8 cellular contexts compared by ENCODE assay signal in genomic region chr12:50174971-50175715, GRCh38. TPM values are rescaled to one million over a fixed set of nuclear protein-coding genes. Genes with fewer than 3 reads are reported as not detected.
A peak's percentile ranks its signal among the peaks of the same experiment; 100 is the strongest.
DNase-seq lines count a peak whose midpoint lies in the region; ATAC-seq and TF ChIP-seq lines count a peak whose summit lies in the region.

No MANE protein-coding gene starts in this region.

- no peaks in the 10 kb centered on the region for H3K79me2 ChIP-seq in DND-41 (ENCODE audit: insufficient read depth, low read length)

- H3K4me1 Mint-ChIP-seq in neural crest cell = peaks cover 3% of the 10 kb centered on the region

- H3K27ac ChIP-seq in DND-41 (ENCODE audit: low read length) = no peak overlapping the region

- H3K27me3 ChIP-seq in DND-41 (ENCODE audit: insufficient read depth, low read length, poor library complexity) = no peaks in the 10 kb centered on the region

- H3K9me3 Mint-ChIP-seq in neural crest cell = peaks cover 1% of the 10 kb centered on the region

- H4K20me1 ChIP-seq in DND-41 (ENCODE audit: insufficient read depth, low read length) = no peaks in the 10 kb centered on the region

- peak; percentile 75 for TF ChIP-seq CTCF in DND-41 (IDR thresholded peaks at IDR 0.05; ENCODE audit: borderline replicate concordance, extremely low read depth, low read length, poor library complexity, severe bottlenecking)
- TF ChIP-seq CTCF in epithelial cell of proximal tubule (conservative IDR thresholded peaks at IDR 0.05; ENCODE audit: low read depth, low read length) = peak; percentile 69
- peak; percentile 87 for TF ChIP-seq CTCF in neural crest cell (conservative IDR thresholded peaks at IDR 0.05)

- no peak overlapping the region for H3K4me3 ChIP-seq in DND-41 (ENCODE audit: low read depth in 1 of 2, low read length in 2 of 2)
- no peak overlapping the region for H3K4me3 ChIP-seq in epithelial cell of proximal tubule (ENCODE audit: low read depth, low read length)

- no peak overlapping the region for H3K27ac Mint-ChIP-seq in neural crest cell (ENCODE audit: unreplicated experiment)

- H3K9me3 ChIP-seq in DND-41 (ENCODE audit: insufficient read depth, low read length, severe bottlenecking) = no peaks in the 10 kb centered on the region

- H3K27me3 Mint-ChIP-seq in neural crest cell (ENCODE audit: low read depth) = no peaks in the 10 kb centered on the region

- no peaks in the 10 kb centered on the region for H3K4me1 ChIP-seq in DND-41 (ENCODE audit: insufficient read depth, low read length)

- no peak overlapping the region for H3K4me2 ChIP-seq in DND-41 (ENCODE audit: insufficient read depth, low read length)

- ATAC-seq in DND-41 (ENCODE audit: insufficient read depth, low read depth) (0 out of 3 replicates have a peak, but pooled peaks have one; percentile 45), HG03520 (IDR thresholded peaks at IDR 0.05; ENCODE audit: unreplicated experiment) (no peak)
- ATAC-seq in activated CD4-positive, CD25-positive, alpha-beta regulatory T cell treated with anti-CD3 and anti-CD28 coated beads, Interleukin-2, amount 50 U/mL, for 24 hours = no peak

- peaks cover 10% of the 10 kb centered on the region; the same call in 1 of the 2 replicates for H3K36me3 ChIP-seq in DND-41 (ENCODE audit: insufficient read depth, low read length)

- H3K9ac ChIP-seq in DND-41 (ENCODE audit: low read depth, low read length) = no peak overlapping the region

- H2AFZ ChIP-seq in DND-41 (ENCODE audit: low read depth, low read length) = no peak overlapping the region

- no peak overlapping the region for H3K4me3 Mint-ChIP-seq in neural crest cell

- DNase-seq in DND-41 (no peak), LHCN-M2 (ENCODE audit: low read depth) (peak; percentile 76), SHP77 (lab: John Stamatoyannopoulos, UW) (peak; percentile 12 to 15), epithelial cell of proximal tubule (ENCODE audit: low read depth) (no peak), neural crest cell (ENCODE audit: low read depth, low spot score) (peak; percentile 23)
- DNase-seq in activated effector memory CD4-positive, alpha-beta T cell treated with anti-CD3 and anti-CD28 coated beads, Interleukin-2, amount 50 U/mL, for 16 hours = no peak

- peaks cover 2% of the 10 kb centered on the region for H3K36me3 Mint-ChIP-seq in neural crest cell (ENCODE audit: low read depth)

RNA-seq across cellular contexts. Expression of gene CERS5, which starts 8.0 kb away (rescaled TPM):
- 30.7 and 30.8 TPM in 2 replicates for total RNA-seq in LHCN-M2 (2014; rRNA removed)
- polyA plus RNA-seq in LHCN-M2 (2012) = 48.6 TPM
- 31.1 and 36.9 TPM in 2 replicates for total RNA-seq in epithelial cell of proximal tubule
- total RNA-seq in neural crest cell = 61.7 and 63.4 TPM in 2 replicates

Comparison
In these comparisons a context has a peak if more than half of its experiments do, and no peak if none do; other contexts are left out.
1. DNase-seq: peak in LHCN-M2 (single experiment), SHP77 (2 of 2) and neural crest cell (single experiment); none in DND-41 (single experiment), epithelial cell of proximal tubule (single experiment) and activated effector memory CD4-positive, alpha-beta T cell treated with anti-CD3 and anti-CD28 coated beads, Interleukin-2, amount 50 U/mL, for 16 hours (single experiment).
2. Peak in every context shown above with its lines, with median percentiles within 50 percentile points of each other: CTCF ChIP-seq.